2 cellular contexts compared by ENCODE assay signal in genomic region chr18:67483952-67484351, GRCh38.
TF ChIP-seq lines count a peak whose summit lies in the region.

No MANE protein-coding gene starts in this region.

TF ChIP-seq in GM23338, 12 proteins besides CTCF, POLR2A, EP300 and RAD21:
- TF ChIP-seq REST (IDR thresholded peaks at IDR 0.05; ENCODE audit: unreplicated experiment), result no peak
- no peak for TF ChIP-seq EZH2 (IDR thresholded peaks at IDR 0.05; ENCODE audit: low read depth, unreplicated experiment)
- TF ChIP-seq POLR2AphosphoS5 (IDR thresholded peaks at IDR 0.05; ENCODE audit: low read depth), result no peak
- TF ChIP-seq, protein P1, sequence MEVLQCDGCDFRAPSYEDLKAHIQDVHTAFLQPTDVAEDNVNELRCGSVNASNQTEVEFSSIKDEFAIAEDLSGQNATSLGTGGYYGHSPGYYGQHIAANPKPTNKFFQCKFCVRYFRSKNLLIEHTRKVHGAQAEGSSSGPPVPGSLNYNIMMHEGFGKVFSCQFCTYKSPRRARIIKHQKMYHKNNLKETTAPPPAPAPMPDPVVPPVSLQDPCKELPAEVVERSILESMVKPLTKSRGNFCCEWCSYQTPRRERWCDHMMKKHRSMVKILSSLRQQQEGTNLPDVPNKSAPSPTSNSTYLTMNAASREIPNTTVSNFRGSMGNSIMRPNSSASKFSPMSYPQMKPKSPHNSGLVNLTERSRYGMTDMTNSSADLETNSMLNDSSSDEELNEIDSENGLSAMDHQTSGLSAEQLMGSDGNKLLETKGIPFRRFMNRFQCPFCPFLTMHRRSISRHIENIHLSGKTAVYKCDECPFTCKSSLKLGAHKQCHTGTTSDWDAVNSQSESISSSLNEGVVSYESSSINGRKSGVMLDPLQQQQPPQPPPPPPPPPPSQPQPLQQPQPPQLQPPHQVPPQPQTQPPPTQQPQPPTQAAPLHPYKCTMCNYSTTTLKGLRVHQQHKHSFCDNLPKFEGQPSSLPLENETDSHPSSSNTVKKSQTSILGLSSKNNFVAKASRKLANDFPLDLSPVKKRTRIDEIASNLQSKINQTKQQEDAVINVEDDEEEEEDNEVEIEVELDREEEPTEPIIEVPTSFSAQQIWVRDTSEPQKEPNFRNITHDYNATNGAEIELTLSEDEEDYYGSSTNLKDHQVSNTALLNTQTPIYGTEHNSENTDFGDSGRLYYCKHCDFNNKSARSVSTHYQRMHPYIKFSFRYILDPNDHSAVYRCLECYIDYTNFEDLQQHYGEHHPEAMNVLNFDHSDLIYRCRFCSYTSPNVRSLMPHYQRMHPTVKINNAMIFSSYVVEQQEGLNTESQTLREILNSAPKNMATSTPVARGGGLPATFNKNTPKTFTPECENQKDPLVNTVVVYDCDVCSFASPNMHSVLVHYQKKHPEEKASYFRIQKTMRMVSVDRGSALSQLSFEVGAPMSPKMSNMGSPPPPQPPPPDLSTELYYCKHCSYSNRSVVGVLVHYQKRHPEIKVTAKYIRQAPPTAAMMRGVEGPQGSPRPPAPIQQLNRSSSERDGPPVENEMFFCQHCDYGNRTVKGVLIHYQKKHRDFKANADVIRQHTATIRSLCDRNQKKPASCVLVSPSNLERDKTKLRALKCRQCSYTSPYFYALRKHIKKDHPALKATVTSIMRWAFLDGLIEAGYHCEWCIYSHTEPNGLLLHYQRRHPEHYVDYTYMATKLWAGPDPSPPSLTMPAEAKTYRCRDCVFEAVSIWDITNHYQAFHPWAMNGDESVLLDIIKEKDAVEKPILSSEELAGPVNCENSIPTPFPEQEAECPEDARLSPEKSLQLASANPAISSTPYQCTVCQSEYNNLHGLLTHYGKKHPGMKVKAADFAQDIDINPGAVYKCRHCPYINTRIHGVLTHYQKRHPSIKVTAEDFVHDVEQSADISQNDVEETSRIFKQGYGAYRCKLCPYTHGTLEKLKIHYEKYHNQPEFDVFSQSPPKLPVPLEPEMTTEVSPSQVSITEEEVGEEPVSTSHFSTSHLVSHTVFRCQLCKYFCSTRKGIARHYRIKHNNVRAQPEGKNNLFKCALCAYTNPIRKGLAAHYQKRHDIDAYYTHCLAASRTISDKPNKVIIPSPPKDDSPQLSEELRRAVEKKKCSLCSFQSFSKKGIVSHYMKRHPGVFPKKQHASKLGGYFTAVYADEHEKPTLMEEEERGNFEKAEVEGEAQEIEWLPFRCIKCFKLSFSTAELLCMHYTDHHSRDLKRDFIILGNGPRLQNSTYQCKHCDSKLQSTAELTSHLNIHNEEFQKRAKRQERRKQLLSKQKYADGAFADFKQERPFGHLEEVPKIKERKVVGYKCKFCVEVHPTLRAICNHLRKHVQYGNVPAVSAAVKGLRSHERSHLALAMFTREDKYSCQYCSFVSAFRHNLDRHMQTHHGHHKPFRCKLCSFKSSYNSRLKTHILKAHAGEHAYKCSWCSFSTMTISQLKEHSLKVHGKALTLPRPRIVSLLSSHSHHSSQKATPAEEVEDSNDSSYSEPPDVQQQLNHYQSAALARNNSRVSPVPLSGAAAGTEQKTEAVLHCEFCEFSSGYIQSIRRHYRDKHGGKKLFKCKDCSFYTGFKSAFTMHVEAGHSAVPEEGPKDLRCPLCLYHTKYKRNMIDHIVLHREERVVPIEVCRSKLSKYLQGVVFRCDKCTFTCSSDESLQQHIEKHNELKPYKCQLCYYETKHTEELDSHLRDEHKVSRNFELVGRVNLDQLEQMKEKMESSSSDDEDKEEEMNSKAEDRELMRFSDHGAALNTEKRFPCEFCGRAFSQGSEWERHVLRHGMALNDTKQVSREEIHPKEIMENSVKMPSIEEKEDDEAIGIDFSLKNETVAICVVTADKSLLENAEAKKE (CRISPR knock-in tag; IDR thresholded peaks at IDR 0.05), result no peak
- TF ChIP-seq JUNB (IDR thresholded peaks at IDR 0.05; ENCODE audit: unreplicated experiment), result no peak
- no peak for TF ChIP-seq NANOG (IDR thresholded peaks at IDR 0.05; ENCODE audit: borderline replicate concordance)
- TF ChIP-seq CREB1 (CRISPR knock-in tag; IDR thresholded peaks at IDR 0.05; ENCODE audit: low read depth), result no peak
- TF ChIP-seq, protein P2, sequence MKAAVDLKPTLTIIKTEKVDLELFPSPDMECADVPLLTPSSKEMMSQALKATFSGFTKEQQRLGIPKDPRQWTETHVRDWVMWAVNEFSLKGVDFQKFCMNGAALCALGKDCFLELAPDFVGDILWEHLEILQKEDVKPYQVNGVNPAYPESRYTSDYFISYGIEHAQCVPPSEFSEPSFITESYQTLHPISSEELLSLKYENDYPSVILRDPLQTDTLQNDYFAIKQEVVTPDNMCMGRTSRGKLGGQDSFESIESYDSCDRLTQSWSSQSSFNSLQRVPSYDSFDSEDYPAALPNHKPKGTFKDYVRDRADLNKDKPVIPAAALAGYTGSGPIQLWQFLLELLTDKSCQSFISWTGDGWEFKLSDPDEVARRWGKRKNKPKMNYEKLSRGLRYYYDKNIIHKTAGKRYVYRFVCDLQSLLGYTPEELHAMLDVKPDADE (IDR thresholded peaks at IDR 0.05), result no peak
- no peak for TF ChIP-seq ZNF114 (CRISPR knock-in tag; IDR thresholded peaks at IDR 0.05)
- TF ChIP-seq STAT1 (IDR thresholded peaks at IDR 0.05; ENCODE audit: unreplicated experiment), result no peak
- TF ChIP-seq EZH2phosphoT487 (IDR thresholded peaks at IDR 0.05; ENCODE audit: unreplicated experiment), result no peak
- TF ChIP-seq ZNF331 (CRISPR knock-in tag; IDR thresholded peaks at IDR 0.05; ENCODE audit: low read depth), result no peak

TF ChIP-seq in H1, 55 proteins besides CTCF, POLR2A, EP300 and RAD21:
- TF ChIP-seq NRF1 (IDR thresholded peaks at IDR 0.05; ENCODE audit: low read depth, low read length) (no peak), POLR2AphosphoS5 (IDR thresholded peaks at IDR 0.05; ENCODE audit: low read depth, low read length) (no peak), GABPA (IDR thresholded peaks at IDR 0.05; ENCODE audit: borderline replicate concordance, insufficient read depth, low read length) (no peak), CBX5 (IDR thresholded peaks at IDR 0.05; ENCODE audit: low read depth, low read length) (no peak), CEBPB (IDR thresholded peaks at IDR 0.05; ENCODE audit: low read depth, low read length) (no peak), EGR1 (IDR thresholded peaks at IDR 0.05; ENCODE audit: borderline replicate concordance, low read depth, low read length) (no peak), SAP30 (IDR thresholded peaks at IDR 0.05; ENCODE audit: insufficient read depth, insufficient replicate concordance, low read length) (no peak)
